Comparison of ENCODE assay signal across 21 cellular contexts in the genomic region with DNA sequence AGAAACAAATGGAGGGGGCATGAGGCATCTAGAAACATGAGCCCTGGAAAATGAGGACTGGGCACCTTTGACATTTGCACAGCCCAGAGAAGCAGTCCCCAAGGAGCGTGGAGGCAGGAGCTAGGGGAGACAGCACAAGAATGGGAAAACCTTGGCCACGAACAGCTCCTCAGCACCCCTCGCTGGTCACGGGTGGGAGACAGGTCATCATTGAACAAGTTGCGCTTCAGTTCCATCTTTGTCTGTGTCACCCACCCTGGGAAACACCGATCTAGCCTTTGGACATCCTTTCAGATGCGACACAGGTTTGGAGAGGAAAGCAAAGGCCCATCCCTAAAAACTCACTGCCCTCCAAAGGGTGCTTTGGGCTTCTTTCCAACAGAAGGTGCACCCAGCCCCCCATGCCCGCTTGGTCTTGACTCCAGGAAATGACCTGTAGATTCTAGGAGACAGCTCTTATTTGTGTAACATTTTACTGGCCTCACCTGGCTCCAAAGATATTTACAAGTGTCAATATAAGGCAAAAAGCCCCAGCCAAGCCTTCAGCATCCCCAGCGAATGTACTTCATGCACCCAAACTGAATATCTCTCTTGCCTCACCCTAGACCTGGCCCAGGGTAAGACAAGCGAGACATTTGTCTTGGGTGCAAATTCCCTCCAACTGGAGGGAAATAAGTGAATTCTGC. TPM values are rescaled to one million over a fixed set of nuclear protein-coding genes. Genes with fewer than 3 reads are reported as not detected.
DNase-seq lines count a peak whose midpoint lies in the region; ATAC-seq and TF ChIP-seq lines count a peak whose summit lies in the region.
"Had no signal": no experiment of that assay in that cellular context is flagged by ENCODE, and none has a peak within 500 bp of the region (broad histone marks: within the 10 kb centered on the region; RNA-seq: fewer than 3 reads in every experiment).

No MANE protein-coding gene starts in this region.

- TF ChIP-seq CTCF in left ventricle myocardium inferior (IDR thresholded peaks at IDR 0.05; ENCODE audit: borderline replicate concordance) = no peak
- peak; percentile 21; the same call in 1 of the 2 replicates for TF ChIP-seq CTCF in LNCaP clone FGC (IDR thresholded peaks at IDR 0.05; ENCODE audit: control insufficient read depth, extremely low read depth, insufficient read depth)

- intact Hi-C loops in cardiac septum (cut with DNase I) = no loop called here
- intact Hi-C loops in left ventricle myocardium inferior (cut with micrococcal nuclease) = no loop called here

- DNase-seq in cardiac septum (ENCODE audit: low spot score) = peak; percentile 53
- DNase-seq in left ventricle myocardium inferior = no peak
- DNase-seq in LNCaP clone FGC (ENCODE audit: low read depth) = peak; percentile 69
- DNase-seq in iPS-NIHi11 (ENCODE audit: low spot score) = peak; percentile 55
- DNase-seq in stimulated activated naive CD4-positive, alpha-beta T cell (lab: John Stamatoyannopoulos, UW) = no peak
- no peak for DNase-seq in Ammon's horn (ENCODE audit: low spot score)
- DNase-seq: ACHN; central memory CD4-positive, alpha-beta T cell; EL; glutamatergic neuron; naive thymus-derived CD4-positive, alpha-beta T cell; NCI-H1048; NCI-H187 treated with DMSO at 0.1 percent for 48 hours; stimulated activated CD4-positive, alpha-beta T cell treated with anti-CD3 and anti-CD28 coated beads, Interleukin-2, amount 100 ng/mL, for 24 hours; T-helper 17 cell had no signal

- no peaks in the 10 kb centered on the region for H3K4me1 ChIP-seq in left ventricle myocardium inferior
- H3K4me1 ChIP-seq: suprapubic skin had no signal

- no peaks in the 10 kb centered on the region for H3K9me3 ChIP-seq in left ventricle myocardium inferior (replicated peaks)
- H3K9me3 ChIP-seq: suprapubic skin had no signal

- no peaks in the 10 kb centered on the region for H3K36me3 ChIP-seq in left ventricle myocardium inferior
- H3K36me3 ChIP-seq: suprapubic skin had no signal

- H3K27ac ChIP-seq in left ventricle myocardium inferior (replicated peaks) = no peak overlapping the region
- H3K27ac ChIP-seq: suprapubic skin had no signal

- ATAC-seq in HG02763 (IDR thresholded peaks at IDR 0.05; ENCODE audit: unreplicated experiment) = no peak
- ATAC-seq in GM18519 (IDR thresholded peaks at IDR 0.05; ENCODE audit: low FRiP score, unreplicated experiment) = no peak
- ATAC-seq: activated T-helper 17 cell treated with anti-CD3 and anti-CD28 coated beads, Interleukin-2, amount 50 U/mL, for 72 hours; naive thymus-derived CD4-positive, alpha-beta T cell; stimulated activated effector memory CD8-positive, alpha-beta T cell treated with anti-CD3 and anti-CD28 coated beads, Interleukin-12 subunit alpha, Interleukin-12 subunit beta, amount 100 ng/mL, for 72 hours; T-helper 17 cell had no signal

- H3K4me3 ChIP-seq in left ventricle myocardium inferior (no peak overlapping the region), LNCaP clone FGC (ENCODE audit: low read depth, low read length) (no peak overlapping the region)
- H3K4me3 ChIP-seq: smooth muscle cell, suprapubic skin had no signal

- peaks cover 3% of the 10 kb centered on the region for H3K27me3 ChIP-seq in left ventricle myocardium inferior (ENCODE audit: low read depth)

RNA-seq across cellular contexts. Expression of gene CLMN, which starts 28.8 kb away (rescaled TPM):
- total RNA-seq in cardiac septum = 6.0 TPM
- total RNA-seq in left ventricle myocardium inferior = 3.7 TPM

Comparison
In these comparisons a context has a peak if more than half of its experiments do, and no peak if none do; other contexts are left out.
1. DNase-seq: peak in cardiac septum (single experiment), LNCaP clone FGC (single experiment) and iPS-NIHi11 (single experiment); none in left ventricle myocardium inferior (single experiment), stimulated activated naive CD4-positive, alpha-beta T cell (0 of 6) and Ammon's horn (single experiment).